Comparison of ENCODE assay signal across 1 cellular context in genomic region chr1:181513786-181514297, GRCh38.
TF ChIP-seq lines count a peak whose summit lies in the region.

No MANE protein-coding gene starts in this region.

TF ChIP-seq in GM12878, 131 proteins besides CTCF, POLR2A, EP300 and RAD21 (continued from another document):
- TF ChIP-seq CBX5 (IDR thresholded peaks at IDR 0.05; ENCODE audit: low read depth) = no peak
- TF ChIP-seq NR2C2 (IDR thresholded peaks at IDR 0.05; ENCODE audit: borderline replicate concordance, control insufficient read depth, insufficient read length, low read depth) = no peak
- no peak for TF ChIP-seq STAT1 (conservative IDR thresholded peaks at IDR 0.05)
- TF ChIP-seq, protein P1, sequence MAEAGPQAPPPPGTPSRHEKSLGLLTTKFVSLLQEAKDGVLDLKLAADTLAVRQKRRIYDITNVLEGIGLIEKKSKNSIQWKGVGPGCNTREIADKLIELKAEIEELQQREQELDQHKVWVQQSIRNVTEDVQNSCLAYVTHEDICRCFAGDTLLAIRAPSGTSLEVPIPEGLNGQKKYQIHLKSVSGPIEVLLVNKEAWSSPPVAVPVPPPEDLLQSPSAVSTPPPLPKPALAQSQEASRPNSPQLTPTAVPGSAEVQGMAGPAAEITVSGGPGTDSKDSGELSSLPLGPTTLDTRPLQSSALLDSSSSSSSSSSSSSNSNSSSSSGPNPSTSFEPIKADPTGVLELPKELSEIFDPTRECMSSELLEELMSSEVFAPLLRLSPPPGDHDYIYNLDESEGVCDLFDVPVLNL (IDR thresholded peaks at IDR 0.05; ENCODE audit: low read depth, low read length) = no peak
- TF ChIP-seq NFYA (IDR thresholded peaks at IDR 0.05; ENCODE audit: borderline replicate concordance, low read depth, low read length) = no peak
- TF ChIP-seq, protein P2, sequence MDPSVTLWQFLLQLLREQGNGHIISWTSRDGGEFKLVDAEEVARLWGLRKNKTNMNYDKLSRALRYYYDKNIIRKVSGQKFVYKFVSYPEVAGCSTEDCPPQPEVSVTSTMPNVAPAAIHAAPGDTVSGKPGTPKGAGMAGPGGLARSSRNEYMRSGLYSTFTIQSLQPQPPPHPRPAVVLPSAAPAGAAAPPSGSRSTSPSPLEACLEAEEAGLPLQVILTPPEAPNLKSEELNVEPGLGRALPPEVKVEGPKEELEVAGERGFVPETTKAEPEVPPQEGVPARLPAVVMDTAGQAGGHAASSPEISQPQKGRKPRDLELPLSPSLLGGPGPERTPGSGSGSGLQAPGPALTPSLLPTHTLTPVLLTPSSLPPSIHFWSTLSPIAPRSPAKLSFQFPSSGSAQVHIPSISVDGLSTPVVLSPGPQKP (IDR thresholded peaks at IDR 0.05; ENCODE audit: low read depth, low read length) = no peak
- no peak for TF ChIP-seq BCL11A (IDR thresholded peaks at IDR 0.05; ENCODE audit: low read depth, low read length)
- no peak for TF ChIP-seq GABPA (IDR thresholded peaks at IDR 0.05; ENCODE audit: low read depth)
- TF ChIP-seq STAT3 (IDR thresholded peaks at IDR 0.05; ENCODE audit: low read depth, low read length) = no peak
